Comparison of ENCODE assay signal across 18 cellular contexts in the genomic region with DNA sequence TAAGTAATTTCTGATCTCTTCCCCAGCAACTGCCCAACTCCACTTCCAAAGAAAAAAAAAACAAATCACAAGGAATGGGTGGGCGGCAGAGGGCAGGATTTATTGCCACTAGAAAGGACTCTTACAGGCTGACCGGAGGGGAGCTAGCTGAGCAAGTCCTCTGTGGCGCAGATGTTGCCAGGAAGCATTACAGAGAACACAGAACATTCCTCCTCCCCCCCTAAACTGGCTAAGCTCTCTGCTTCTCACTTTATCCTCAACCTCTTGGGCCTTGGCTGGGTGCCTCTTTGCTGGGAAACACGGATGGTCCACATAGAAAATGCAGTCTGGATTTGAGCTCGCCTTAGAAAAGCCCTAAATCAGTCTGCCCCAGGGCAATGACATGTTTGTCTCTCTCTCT. TPM values are rescaled to one million over a fixed set of nuclear protein-coding genes. Genes with fewer than 3 reads are reported as not detected.
A peak's percentile ranks its signal among the peaks of the same experiment; 100 is the strongest.
DNase-seq lines count a peak whose midpoint lies in the region; ATAC-seq and TF ChIP-seq lines count a peak whose summit lies in the region.
"Had no signal": no experiment of that assay in that cellular context is flagged by ENCODE, and none has a peak within 500 bp of the region (broad histone marks: within the 10 kb centered on the region; RNA-seq: fewer than 3 reads in every experiment).

No MANE protein-coding gene starts in this region.

- 33 to 38% methylated on average over 5 of the region's 5 CpGs for WGBS in GM23248 (ENCODE audit: low coverage in 1 of 2, low lambda C conversion rate in 2 of 2, missing lambda C conversion rate in 2 of 2), 2 experiments
- 28 to 34% methylated on average over 5 of the region's 5 CpGs for WGBS in heart right ventricle, 2 donors

- no peak for TF ChIP-seq CTCF in astrocyte of the spinal cord (IDR thresholded peaks at IDR 0.05; ENCODE audit: low read depth, low read length)
- TF ChIP-seq CTCF in heart right ventricle (IDR thresholded peaks at IDR 0.05), result no peak

- H2AFZ ChIP-seq in GM23248, result no peak overlapping the region

- no peak overlapping the region for H3K4me3 ChIP-seq in GM23248
- no peak overlapping the region for H3K4me3 ChIP-seq in astrocyte of the spinal cord (ENCODE audit: low read depth, low read length)
- no peak overlapping the region for H3K4me3 ChIP-seq in heart right ventricle
- H3K4me3 ChIP-seq: right lobe of liver had no signal

- no peaks in the 10 kb centered on the region for H3K9me3 ChIP-seq in GM23248 (ENCODE audit: low read depth)
- H3K9me3 ChIP-seq in heart right ventricle, result no peaks in the 10 kb centered on the region
- H3K9me3 ChIP-seq: right lobe of liver had no signal

- ATAC-seq in heart right ventricle, result peak in 5 of 8 donors; percentile 55 to 86 (median 73)
- no peak for ATAC-seq in GM19467 (IDR thresholded peaks at IDR 0.05; ENCODE audit: unreplicated experiment)
- no peak for ATAC-seq in GM18861 (IDR thresholded peaks at IDR 0.05; ENCODE audit: unreplicated experiment)
- ATAC-seq: naive thymus-derived CD4-positive, alpha-beta T cell; stimulated activated naive B cell treated with anti-CD40 and anti-IgM and Interleukin-4, amounts not matched to agents 10 μg/mL and 1 μg/mL and 100 μg/mL, for 72 hours had no signal

- H3K4me1 ChIP-seq in GM23248 (ENCODE audit: insufficient read depth), result peaks cover 11% of the 10 kb centered on the region
- peaks cover 0 to 15% (median 0%) of the 10 kb centered on the region in 9 donors for H3K4me1 ChIP-seq in heart right ventricle
- H3K4me1 ChIP-seq: right lobe of liver had no signal

- H4K20me1 ChIP-seq in GM23248 (ENCODE audit: insufficient read depth), result no peaks in the 10 kb centered on the region

- H3K9ac ChIP-seq in GM23248, result no peak overlapping the region
- H3K9ac ChIP-seq: KMS-11 had no signal

- in situ Hi-C loops in GM23248 (cut with MboI) (loop anchor here (10.0 to 25.0 kb wide), 2 partner anchors 61 to 532 kb away; no protein-coding TSS in a partner anchor), astrocyte of the spinal cord (cut with HindIII; ENCODE audit: low sequenced_read_pairs) (no loop called here)

- DNase-seq in GM23248 (peak; percentile 42), astrocyte of the spinal cord (ENCODE audit: low read depth, low spot score) (peak; percentile 58), heart right ventricle (peak; percentile 13 to 40), posterior cingulate gyrus (peak; percentile 19 to 88 (median 46)), NOMO-1 (lab: John Stamatoyannopoulos, UW; ENCODE audit: unreplicated experiment in 2 of 2) (no peak), HCEC 1CT (no peak)
- DNase-seq: activated CD4-positive, alpha-beta T cell treated with anti-CD3 and anti-CD28 coated beads, Interleukin-2, amount 10 ng/mL, durations not matched to agents 7 days and 5 days; activated T-cell treated with anti-CD3 and anti-CD28 coated beads, Interleukin-2, amount 50 U/mL, for 24 hours; effector CD8-positive, alpha-beta T cell; EL; naive thymus-derived CD4-positive, alpha-beta T cell; NCI-H146; right lobe of liver; stimulated activated naive B cell treated with anti-CD40 and anti-IgM and Interleukin-4, amounts not matched to agents 10 μg/mL and 1 μg/mL and 100 μg/mL, for 72 hours had no signal

- no peaks in the 10 kb centered on the region for H3K9me2 ChIP-seq in GM23248 (ENCODE audit: insufficient read depth)

- H3K79me2 ChIP-seq in GM23248 (ENCODE audit: insufficient read depth), result no peaks in the 10 kb centered on the region

- H3F3A ChIP-seq in GM23248 (ENCODE audit: insufficient read depth), result no peaks in the 10 kb centered on the region

- H3K36me3 ChIP-seq in GM23248 (ENCODE audit: low read depth) (no peaks in the 10 kb centered on the region), heart right ventricle (no peaks in the 10 kb centered on the region)
- H3K36me3 ChIP-seq: right lobe of liver had no signal

- H3K4me2 ChIP-seq in GM23248 (ENCODE audit: unreplicated experiment), result peak overlapping the region; percentile 7
- H3K4me2 ChIP-seq: KMS-11 had no signal

- intact Hi-C loops in heart right ventricle (cut with DNase I) (loop anchor here in 1 of 10 donors (5.0 kb wide), 1 partner anchor 212 kb away; no protein-coding TSS in a partner anchor), posterior cingulate gyrus (cut with DNase I) (no loop called here)

- no peaks in the 10 kb centered on the region for H3K27me3 ChIP-seq in GM23248 (replicated peaks; ENCODE audit: insufficient read depth)
- H3K27me3 ChIP-seq in heart right ventricle, result peaks cover 0 to 86% (median 59%) of the 10 kb centered on the region in 7 donors
- H3K27me3 ChIP-seq: right lobe of liver had no signal

- no peak overlapping the region for H3K27ac ChIP-seq in GM23248
- H3K27ac ChIP-seq in heart right ventricle, result no peak overlapping the region
- H3K27ac ChIP-seq: KMS-11, right lobe of liver had no signal

RNA-seq across cellular contexts. Expression of a gene that starts 12.6 kb away (rescaled TPM):
- total RNA-seq in GM23248 (2014; rRNA removed; shearing (Covaris generic)), result 30.9 and 37.0 TPM in 2 replicates
- polyA plus RNA-seq in GM23248 (2016; fragmentation: Nextera tagmentation; extraction: Ambion mirVana) (12.4 and 12.5 TPM in 2 replicates), heart right ventricle (1 to 10 TPM; 1.8 to 3.4 TPM)
- total RNA-seq in heart right ventricle, result 1 to 10 TPM in 7 of 10 donors, under 1 TPM in 3; 0.57 to 4.7 (median 1.3) TPM
- polyA plus RNA-seq: CD14-positive monocyte; naive thymus-derived CD4-positive, alpha-beta T cell had no signal

RNA-seq across cellular contexts. Expression of a gene that starts 56.9 kb away (rescaled TPM):
- total RNA-seq in GM23248 (2014; rRNA removed; shearing (Covaris generic)), result 17.3 and 37.1 TPM in 2 replicates
- 27.6 and 32.2 TPM in 2 replicates for polyA plus RNA-seq in GM23248 (2016; fragmentation: Nextera tagmentation; extraction: Ambion mirVana)
- 10 to 100 TPM; 37.7 to 59.2 (median 46.8) TPM for total RNA-seq in heart right ventricle
- polyA plus RNA-seq in heart right ventricle, result 1 to 10 TPM; 6.4 to 9.0 TPM

Comparison
In these comparisons a context has a peak if more than half of its experiments do, and no peak if none do; other contexts are left out.
1. DNase-seq: peak in GM23248 (single experiment), astrocyte of the spinal cord (single experiment), heart right ventricle (2 of 2) and posterior cingulate gyrus (10 of 10); none in NOMO-1 (0 of 2) and HCEC 1CT (single experiment).
2. ATAC-seq: peak in heart right ventricle (5 of 8); none in GM19467 (single experiment) and GM18861 (single experiment).